ENCODE assay signal across 27 cellular contexts in genomic region chr2:59684101-59684770, GRCh38.
DNase-seq lines count a peak whose midpoint lies in the region; ATAC-seq and TF ChIP-seq lines count a peak whose summit lies in the region.
"Had no signal": no experiment of that assay in that cellular context is flagged by ENCODE, and none has a peak within 500 bp of the region (broad histone marks: within the 10 kb centered on the region; RNA-seq: fewer than 3 reads in every experiment).

No MANE protein-coding gene starts in this region.

- TF ChIP-seq POLR2A in suprapubic skin (IDR thresholded peaks at IDR 0.05), result no peak

- peak overlapping the region; percentile 8 for H2AFZ ChIP-seq in hepatocyte

- no peak for ATAC-seq in left colon
- ATAC-seq in left lung, result no peak
- ATAC-seq: activated CD4-positive, alpha-beta T cell treated with anti-CD3 and anti-CD28 coated beads for 36 hours; HCT116; lower lobe of right lung; mucosa of descending colon; natural killer cell treated with Interleukin-12 subunit alpha and Interleukin-12 subunit beta and Interleukin-15 and Interleukin-18, amount 100 ng/mL, for 72 hours had no signal

- DNase-seq in COR-L47 (lab: John Stamatoyannopoulos, UW) (peak; percentile 25), HT1080 (ENCODE audit: low read depth) (peak; percentile 52), SW480 (ENCODE audit: low spot score) (peak; percentile 52), hepatocyte (ENCODE audit: low spot score) (no peak), left colon (no peak), left lung (no peak), suprapubic skin (ENCODE audit: low spot score in 2 of 2) (no peak)
- DNase-seq: activated CD4-positive, alpha-beta T cell treated with anti-CD3 and anti-CD28 coated beads for 36 hours; activated effector memory CD4-positive, alpha-beta T cell treated with anti-CD3 and anti-CD28 coated beads, Interleukin-2, amount 50 U/mL, for 16 hours; activated naive CD8-positive, alpha-beta T cell treated with anti-CD3 and anti-CD28 coated beads, Interleukin-2, amount 10 ng/mL, durations not matched to agents 7 days and 5 days; activated T-cell treated with anti-CD3 and anti-CD28 coated beads for 4 hours; Caco-2; cerebellar nuclear complex; EL; islet precursor cell; lower lobe of right lung; mucosa of descending colon; MV-4-11; NCI-H1436 treated with DMSO at 0.1 percent for 48 hours; NCI-H524 treated with DMSO at 0.1 percent for 48 hours; retina; trophoblast cell had no signal

- H3K27me3 ChIP-seq in hepatocyte (no peaks in the 10 kb centered on the region), left lung (no peaks in the 10 kb centered on the region), suprapubic skin (no peaks in the 10 kb centered on the region)
- H3K27me3 ChIP-seq: ascending aorta, BLaER1 had no signal

- H3K4me3 ChIP-seq in hepatocyte, result no peak overlapping the region
- no peak overlapping the region for H3K4me3 ChIP-seq in left lung
- no peak overlapping the region for H3K4me3 ChIP-seq in suprapubic skin
- H3K4me3 ChIP-seq: ascending aorta, BLaER1, lower lobe of right lung, mucosa of descending colon had no signal

- TF ChIP-seq CTCF in hepatocyte (IDR thresholded peaks at IDR 0.05; ENCODE audit: poor library complexity), result no peak
- no peak for TF ChIP-seq CTCF in left lung (IDR thresholded peaks at IDR 0.05)
- TF ChIP-seq CTCF in suprapubic skin (IDR thresholded peaks at IDR 0.05), result no peak

- no peak overlapping the region for H3K27ac ChIP-seq in hepatocyte
- no peak overlapping the region for H3K27ac ChIP-seq in left lung
- no peak overlapping the region for H3K27ac ChIP-seq in suprapubic skin
- H3K27ac ChIP-seq: ascending aorta, BLaER1, KMS-11, lower lobe of right lung had no signal

- H3K9me3 ChIP-seq in hepatocyte (ENCODE audit: low read depth), result no peaks in the 10 kb centered on the region
- H3K9me3 ChIP-seq in left lung, result peaks cover 0 to 5% of the 10 kb centered on the region in 2 donors
- peaks cover 5% of the 10 kb centered on the region for H3K9me3 ChIP-seq in suprapubic skin
- H3K9me3 ChIP-seq: ascending aorta, BLaER1, Caco-2, mucosa of descending colon had no signal

- H3K79me2 ChIP-seq in hepatocyte, result no peaks in the 10 kb centered on the region

- H3K4me2 ChIP-seq in hepatocyte, result no peak overlapping the region
- H3K4me2 ChIP-seq: BLaER1, KMS-11 had no signal

- WGBS in hepatocyte (ENCODE audit: low lambda C conversion rate, missing lambda C conversion rate), result 72% methylated on average over 5 of the region's 5 CpGs
- WGBS in suprapubic skin, result 59% methylated on average over 5 of the region's 5 CpGs

- intact Hi-C loops in left colon (cut with DNase I, micrococcal nuclease) (no loop called here), left lung (cut with DNase I) (no loop called here)

- H3K36me3 ChIP-seq in hepatocyte (replicated peaks; ENCODE audit: insufficient read depth, low read depth) (no peaks in the 10 kb centered on the region), left lung (no peaks in the 10 kb centered on the region), suprapubic skin (no peaks in the 10 kb centered on the region)
- H3K36me3 ChIP-seq: ascending aorta, BLaER1, lower lobe of right lung had no signal

- no peak for TF ChIP-seq EP300 in suprapubic skin (IDR thresholded peaks at IDR 0.05)

- no peaks in the 10 kb centered on the region for H3K4me1 ChIP-seq in hepatocyte (ENCODE audit: insufficient read depth)
- H3K4me1 ChIP-seq in left lung, result no peaks in the 10 kb centered on the region
- H3K4me1 ChIP-seq in suprapubic skin, result no peaks in the 10 kb centered on the region
- H3K4me1 ChIP-seq: ascending aorta, BLaER1, Caco-2, lower lobe of right lung had no signal

- no peaks in the 10 kb centered on the region for H4K20me1 ChIP-seq in hepatocyte (ENCODE audit: insufficient read depth, poor library complexity, severe bottlenecking)
- H4K20me1 ChIP-seq: BLaER1 had no signal

- no peaks in the 10 kb centered on the region for H3K9me2 ChIP-seq in hepatocyte (replicated peaks; ENCODE audit: insufficient read depth)

Comparison
In these comparisons a context has a peak if more than half of its experiments do, and no peak if none do; other contexts are left out.
1. DNase-seq: peak in COR-L47 (single experiment), HT1080 (single experiment) and SW480 (single experiment); none in hepatocyte (single experiment), left colon (0 of 2), left lung (0 of 2) and suprapubic skin (0 of 2).